In the genomic region with DNA sequence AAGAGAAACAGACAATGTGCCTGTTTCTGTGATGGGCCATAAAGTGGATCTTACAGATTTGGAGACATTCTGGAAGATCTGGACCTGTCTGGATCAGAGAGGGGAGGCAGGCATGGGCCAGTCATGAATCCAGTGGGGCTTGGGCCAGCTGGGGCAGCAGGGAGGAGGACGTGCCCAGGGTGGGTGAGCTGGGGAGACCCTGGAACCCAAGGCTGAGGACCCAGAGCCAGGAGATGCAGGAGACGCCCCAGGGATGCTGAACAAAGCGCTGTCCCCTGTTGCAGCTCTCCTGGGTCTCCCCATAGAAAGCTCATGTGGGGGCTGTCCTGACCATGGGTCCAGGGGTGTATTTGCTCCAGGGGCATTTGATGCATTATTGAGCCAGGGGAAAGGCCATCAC, we compare ENCODE assay signal across 13 cellular contexts. TPM values are rescaled to one million over a fixed set of nuclear protein-coding genes. Genes with fewer than 3 reads are reported as not detected.
"Had no signal": no experiment of that assay in that cellular context is flagged by ENCODE, and none has a peak within 500 bp of the region (broad histone marks: within the 10 kb centered on the region; RNA-seq: fewer than 3 reads in every experiment).

No MANE protein-coding gene starts in this region.

- H3K9me3 ChIP-seq: gastrocnemius medialis, pancreas, SJCRH30, tibial nerve had no signal

- H3K27me3 ChIP-seq: cardiac muscle cell, pancreas, tibial nerve had no signal

- H3K27ac ChIP-seq: cardiac muscle cell, gastrocnemius medialis, pancreas, SJCRH30, tibial nerve, VCaP had no signal

- DNase-seq: activated CD4-positive, alpha-beta T cell treated with anti-CD3 and anti-CD28 coated beads for 4 hours; activated T-cell treated with anti-CD3 and anti-CD28 coated beads, Interleukin-2, amount 50 U/mL, for 48 hours; effector CD8-positive, alpha-beta T cell; gastrocnemius medialis; left ventricle myocardium superior; mesendoderm; pancreas; SJCRH30; stimulated activated CD4-positive, alpha-beta T cell treated with anti-CD3 and anti-CD28 coated beads, Interleukin-15, amount 100 ng/mL, for 24 hours had no signal

- H3K36me3 ChIP-seq: cardiac muscle cell, gastrocnemius medialis, pancreas, SJCRH30, tibial nerve had no signal

- H3K4me1 ChIP-seq: gastrocnemius medialis, SJCRH30, tibial nerve had no signal

- H3K4me3 ChIP-seq: cardiac muscle cell, gastrocnemius medialis, pancreas, SJCRH30, tibial nerve had no signal

- ATAC-seq: gastrocnemius medialis, left ventricle myocardium superior had no signal

RNA-seq across cellular contexts. Expression of a gene that starts 1.5 kb away (rescaled TPM):
- total RNA-seq: cardiac muscle cell, renal cortical epithelial cell, SJCRH30 had no signal
